Comparison of ENCODE assay signal across 21 cellular contexts in the genomic region with DNA sequence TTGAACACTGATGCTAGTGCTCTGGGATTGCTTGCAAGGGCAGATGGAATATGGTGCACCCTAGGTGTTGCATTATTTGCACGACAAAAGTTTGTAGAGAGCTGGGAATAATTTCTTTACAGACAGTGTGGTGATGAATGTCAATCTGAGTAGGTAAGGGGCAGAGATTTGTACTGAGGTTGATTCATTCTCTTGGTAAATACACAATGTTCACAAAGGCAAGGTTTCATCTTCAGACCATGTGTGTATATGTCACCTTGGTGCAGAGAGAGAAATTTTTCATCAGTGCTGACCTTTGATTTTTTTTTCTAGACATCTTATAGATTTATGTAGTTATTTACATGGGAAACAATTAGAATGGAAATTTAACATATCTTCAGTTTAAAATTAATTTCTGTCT. TPM values are rescaled to one million over a fixed set of nuclear protein-coding genes. Genes with fewer than 3 reads are reported as not detected.
A peak's percentile ranks its signal among the peaks of the same experiment; 100 is the strongest.
DNase-seq lines count a peak whose midpoint lies in the region; ATAC-seq, FAIRE-seq and TF ChIP-seq lines count a peak whose summit lies in the region.
"Had no signal": no experiment of that assay in that cellular context is flagged by ENCODE, and none has a peak within 500 bp of the region (broad histone marks: within the 10 kb centered on the region; RNA-seq: fewer than 3 reads in every experiment).

No MANE protein-coding gene starts in this region.

- peaks cover 63% of the 10 kb centered on the region for H3K36me3 ChIP-seq in neutrophil
- H3K36me3 ChIP-seq: stomach had no signal

- peaks cover 81% of the 10 kb centered on the region for H3K36me3 Mint-ChIP-seq in activated CD4-positive, alpha-beta T cell treated with anti-CD3 and anti-CD28 coated beads for 36 hours (ENCODE audit: low read depth)
- H3K36me3 Mint-ChIP-seq in activated naive CD8-positive, alpha-beta T cell, result peaks cover 21% of the 10 kb centered on the region

- no peak for DNase-seq in activated CD4-positive, alpha-beta T cell treated with anti-CD3 and anti-CD28 coated beads for 36 hours
- no peak for DNase-seq in activated CD4-positive, alpha-beta T cell treated with anti-CD3 and anti-CD28 coated beads, Interleukin-2, amount 50 U/mL, for 48 hours
- no peak for DNase-seq in HTR-8/SVneo (ENCODE audit: insufficient read length, low spot score)
- DNase-seq in OCI-M1 (lab: John Stamatoyannopoulos, UW), result no peak
- no peak for DNase-seq in left colon
- no peak for DNase-seq in stimulated activated CD4-positive, alpha-beta T cell treated with anti-CD3 and anti-CD28 coated beads, Interleukin-15, amount 100 ng/mL, for 24 hours
- DNase-seq: amniotic stem cell, COR-L47, endodermal cell, GF-D8, NCI-H1417, SHP77, small intestine, stomach, T1000 had no signal

- CTCF ChIA-PET in activated CD4-positive, alpha-beta T cell treated with anti-CD3 and anti-CD28 coated beads for 36 hours (lab: Charles Lee), result no interaction called here

- no peaks in the 10 kb centered on the region for H3K27me3 ChIP-seq in neutrophil
- H3K27me3 ChIP-seq: stomach had no signal

- H3K4me1 ChIP-seq in neutrophil (ENCODE audit: control insufficient read depth in 1 of 2, insufficient read depth in 1 of 2, low read depth in 1 of 2, low read length in 1 of 2), result peaks cover 67 to 74% of the 10 kb centered on the region in 2 experiments
- H3K4me1 ChIP-seq: A549, stomach had no signal

- H3K9me3 ChIP-seq in neutrophil, result no peaks in the 10 kb centered on the region
- H3K9me3 ChIP-seq: A549, stomach had no signal

- intact Hi-C loops in activated CD4-positive, alpha-beta T cell treated with anti-CD3 and anti-CD28 coated beads for 36 hours (cut with DNase I, micrococcal nuclease), result loop anchor here in 1 of 2 experiments (5.0 to 10.0 kb wide), 3 partner anchors 291 to 869 kb away; a partner anchor contains a TSS
- intact Hi-C loops in left colon (cut with DNase I, micrococcal nuclease), result loop anchor here in 1 of 2 donors (2.0 kb wide), 1 partner anchor 33 kb away; no protein-coding TSS in a partner anchor

- H3K27me3 Mint-ChIP-seq in activated CD4-positive, alpha-beta T cell treated with anti-CD3 and anti-CD28 coated beads for 36 hours, result no peaks in the 10 kb centered on the region
- no peaks in the 10 kb centered on the region for H3K27me3 Mint-ChIP-seq in activated naive CD8-positive, alpha-beta T cell

- H3K9me3 Mint-ChIP-seq in activated CD4-positive, alpha-beta T cell treated with anti-CD3 and anti-CD28 coated beads for 36 hours (ENCODE audit: low read depth), result no peaks in the 10 kb centered on the region
- H3K9me3 Mint-ChIP-seq in activated naive CD8-positive, alpha-beta T cell (ENCODE audit: low read depth), result no peaks in the 10 kb centered on the region

- H3K27ac ChIP-seq in neutrophil, result peak overlapping the region; percentile 97
- H3K27ac ChIP-seq: A549, stomach had no signal

- peak overlapping the region; percentile 87 for H3K4me3 Mint-ChIP-seq in activated CD4-positive, alpha-beta T cell treated with anti-CD3 and anti-CD28 coated beads for 36 hours
- peak overlapping the region; percentile 92 for H3K4me3 Mint-ChIP-seq in activated naive CD8-positive, alpha-beta T cell
- H3K4me3 Mint-ChIP-seq: endodermal cell had no signal

- peak overlapping the region; percentile 99 for H3K27ac Mint-ChIP-seq in activated CD4-positive, alpha-beta T cell treated with anti-CD3 and anti-CD28 coated beads for 36 hours
- H3K27ac Mint-ChIP-seq in activated naive CD8-positive, alpha-beta T cell, result peak overlapping the region; percentile 99
- H3K27ac Mint-ChIP-seq: endodermal cell had no signal

- H3K4me1 Mint-ChIP-seq in activated CD4-positive, alpha-beta T cell treated with anti-CD3 and anti-CD28 coated beads for 36 hours, result peaks cover 50% of the 10 kb centered on the region
- H3K4me1 Mint-ChIP-seq in activated naive CD8-positive, alpha-beta T cell (ENCODE audit: low read depth), result peaks cover 63% of the 10 kb centered on the region

- FAIRE-seq in HTR-8/SVneo (lab: Jason Lieb, UNC), result peak; percentile 31
- FAIRE-seq: A549, GM18507, K562, small intestine, urothelium cell line had no signal

- peak; percentile 31 for ATAC-seq in activated CD4-positive, alpha-beta T cell treated with anti-CD3 and anti-CD28 coated beads for 36 hours
- no peak for ATAC-seq in left colon
- ATAC-seq: A549, K562 had no signal

- peak overlapping the region; percentile 73 to 78 for H3K4me3 ChIP-seq in neutrophil (ENCODE audit: low read depth in 1 of 2, low read length in 1 of 2)
- H3K4me3 ChIP-seq: A549, K562 had no signal

- POLR2A ChIA-PET in activated CD4-positive, alpha-beta T cell treated with anti-CD3 and anti-CD28 coated beads for 36 hours (lab: Charles Lee), result no interaction called here

- TF ChIP-seq CTCF in neutrophil (IDR thresholded peaks at IDR 0.05), result no peak

RNA-seq across cellular contexts. Expression of a gene that starts 5.0 kb away (rescaled TPM):
- total RNA-seq in activated CD4-positive, alpha-beta T cell treated with anti-CD3 and anti-CD28 coated beads for 36 hours, result 100 to 1,000 TPM; 458 to 564 TPM
- total RNA-seq in left colon, result 10 to 100 TPM in 1 of 2 donors, 1 to 10 TPM in 1; 6.3 to 22.4 TPM

Comparison
In these comparisons a context has a peak if more than half of its experiments do, and no peak if none do; other contexts are left out.
1. RNA of a gene that starts 5.0 kb away (total RNA-seq): 458 to 564 TPM in activated CD4-positive, alpha-beta T cell treated with anti-CD3 and anti-CD28 coated beads for 36 hours; 6.3 to 22.4 TPM in left colon; every median in the first group is over 10 times any median in the second.